Comparison of ENCODE assay signal across 27 cellular contexts in the genomic region with DNA sequence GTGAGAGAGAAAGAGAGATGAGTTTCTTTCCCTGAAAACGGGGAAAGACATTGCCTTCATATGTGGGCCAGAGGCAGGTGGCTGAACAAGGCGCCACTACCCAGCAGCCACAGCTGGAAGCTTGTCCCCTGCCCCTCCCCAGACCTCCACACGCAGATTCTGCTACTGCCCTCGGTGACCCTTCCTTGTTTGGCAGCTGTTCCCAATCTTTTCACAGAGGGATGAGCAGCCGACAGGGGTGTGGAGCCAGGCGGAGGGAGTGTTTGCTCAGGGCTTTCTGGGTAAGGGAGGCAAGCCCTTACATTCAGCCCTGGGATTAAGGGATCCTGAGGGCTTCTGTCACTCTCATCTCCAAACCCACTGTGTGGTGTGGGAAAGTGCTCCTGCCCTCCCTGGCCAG. TPM values are rescaled to one million over a fixed set of nuclear protein-coding genes. Genes with fewer than 3 reads are reported as not detected.
DNase-seq lines count a peak whose midpoint lies in the region; TF ChIP-seq lines count a peak whose summit lies in the region.
"Had no signal": no experiment of that assay in that cellular context is flagged by ENCODE, and none has a peak within 500 bp of the region (broad histone marks: within the 10 kb centered on the region; RNA-seq: fewer than 3 reads in every experiment).

No MANE protein-coding gene starts in this region.

- no peak overlapping the region for H3K4me3 Mint-ChIP-seq in mesothelial cell of epicardium
- no peak overlapping the region for H3K4me3 Mint-ChIP-seq in activated CD4-positive, alpha-beta T cell treated with anti-CD3 and anti-CD28 coated beads, Interleukin-2, amount 10 ng/mL, durations not matched to agents 7 days and 5 days
- H3K4me3 Mint-ChIP-seq: activated B cell treated with CpG ODN at 0.5 μM for 24 hours; activated T-cell treated with anti-CD3 and anti-CD28 coated beads, Interleukin-2, amount 50 U/mL, for 72 hours had no signal

- H3K4me1 Mint-ChIP-seq in mesothelial cell of epicardium = peaks cover 36% of the 10 kb centered on the region
- peaks cover 11% of the 10 kb centered on the region for H3K4me1 Mint-ChIP-seq in activated CD4-positive, alpha-beta T cell treated with anti-CD3 and anti-CD28 coated beads, Interleukin-2, amount 10 ng/mL, durations not matched to agents 7 days and 5 days
- H3K4me1 Mint-ChIP-seq: activated B cell treated with CpG ODN at 0.5 μM for 24 hours had no signal

- no peak for TF ChIP-seq CTCF in mesothelial cell of epicardium (IDR thresholded peaks at IDR 0.05; ENCODE audit: unreplicated experiment)

- no peaks in the 10 kb centered on the region for H3K9me3 Mint-ChIP-seq in mesothelial cell of epicardium
- H3K9me3 Mint-ChIP-seq in activated CD4-positive, alpha-beta T cell treated with anti-CD3 and anti-CD28 coated beads, Interleukin-2, amount 10 ng/mL, durations not matched to agents 7 days and 5 days = no peaks in the 10 kb centered on the region
- H3K9me3 Mint-ChIP-seq: activated B cell treated with CpG ODN at 0.5 μM for 24 hours; activated T-cell treated with anti-CD3 and anti-CD28 coated beads, Interleukin-2, amount 50 U/mL, for 72 hours had no signal

- DNase-seq in NCI-H2171 treated with DMSO at 0.1 percent for 48 hours (lab: John Stamatoyannopoulos, UW) = peak; percentile 29
- no peak for DNase-seq in NCI-H2171 (lab: John Stamatoyannopoulos, UW)
- peak; percentile 53 for DNase-seq in RPMI7951 (ENCODE audit: low read depth)
- no peak for DNase-seq in mesothelial cell of epicardium (ENCODE audit: low spot score in 2 of 2, unreplicated experiment in 2 of 2)
- no peak for DNase-seq in stimulated activated naive CD4-positive, alpha-beta T cell (lab: John Stamatoyannopoulos, UW)
- DNase-seq in cortex of kidney (lab: John Stamatoyannopoulos, UW) = no peak
- DNase-seq in activated CD4-positive, alpha-beta T cell treated with anti-CD3 and anti-CD28 coated beads, Interleukin-2, amount 10 ng/mL, durations not matched to agents 7 days and 5 days = no peak
- DNase-seq in stimulated activated naive CD4-positive, alpha-beta T cell treated with Interleukin-2 at 50 U/mL for 16 hours (lab: John Stamatoyannopoulos, UW) = no peak
- DNase-seq: activated B cell treated with CpG ODN at 0.5 μM for 24 hours; activated T-cell treated with anti-CD3 and anti-CD28 coated beads, Interleukin-2, amount 50 U/mL, for 72 hours; DND-41; effector CD4-positive, alpha-beta T cell; GF-D8; Kasumi-1; left ventricle myocardium inferior; mesenchymal stem cell; NCI-H187; NCI-H226; OCI-M1; psoas muscle; sigmoid colon; SK-N-SH; stimulated activated CD4-positive, alpha-beta T cell treated with anti-CD3 and anti-CD28 coated beads, Interleukin-4, amount 100 ng/mL, for 1 hour; transverse colon had no signal

- POLR2A ChIA-PET in activated CD4-positive, alpha-beta T cell treated with anti-CD3 and anti-CD28 coated beads, Interleukin-2, amount 10 ng/mL, durations not matched to agents 7 days and 5 days (lab: Charles Lee) = interaction anchor here (1.0 kb wide), 1 partner anchor 10 kb away, joined by 3 read pairs; no protein-coding TSS in a partner anchor

- peak overlapping the region; percentile 76 for H3K27ac Mint-ChIP-seq in mesothelial cell of epicardium
- H3K27ac Mint-ChIP-seq in activated CD4-positive, alpha-beta T cell treated with anti-CD3 and anti-CD28 coated beads, Interleukin-2, amount 10 ng/mL, durations not matched to agents 7 days and 5 days = no peak overlapping the region
- H3K27ac Mint-ChIP-seq: activated B cell treated with CpG ODN at 0.5 μM for 24 hours; activated T-cell treated with anti-CD3 and anti-CD28 coated beads, Interleukin-2, amount 50 U/mL, for 72 hours had no signal

- H3K27me3 Mint-ChIP-seq in mesothelial cell of epicardium (ENCODE audit: low read depth) = peaks cover 2% of the 10 kb centered on the region
- H3K27me3 Mint-ChIP-seq in activated CD4-positive, alpha-beta T cell treated with anti-CD3 and anti-CD28 coated beads, Interleukin-2, amount 10 ng/mL, durations not matched to agents 7 days and 5 days = no peaks in the 10 kb centered on the region

- no peaks in the 10 kb centered on the region for H3K36me3 Mint-ChIP-seq in mesothelial cell of epicardium
- no peaks in the 10 kb centered on the region for H3K36me3 Mint-ChIP-seq in activated CD4-positive, alpha-beta T cell treated with anti-CD3 and anti-CD28 coated beads, Interleukin-2, amount 10 ng/mL, durations not matched to agents 7 days and 5 days (ENCODE audit: low read depth)

- CTCF ChIA-PET in activated CD4-positive, alpha-beta T cell treated with anti-CD3 and anti-CD28 coated beads, Interleukin-2, amount 10 ng/mL, durations not matched to agents 7 days and 5 days (lab: Charles Lee) = interaction anchor here (1.1 kb wide), 1 partner anchor 11 kb away, joined by 3 read pairs; no protein-coding TSS in a partner anchor

RNA-seq across cellular contexts. Expression of a gene that starts 4.5 kb away (rescaled TPM):
- total RNA-seq in RPMI7951 (2014; rRNA removed; shearing (Covaris generic)) = not detected in 2 replicates
- total RNA-seq in mesothelial cell of epicardium = 1.00 to 1.4 TPM (median 1.3 TPM) in 3 replicates
- total RNA-seq in activated CD4-positive, alpha-beta T cell treated with anti-CD3 and anti-CD28 coated beads, Interleukin-2, amount 10 ng/mL, durations not matched to agents 7 days and 5 days = not detected
- total RNA-seq: A172; activated B cell treated with CpG ODN at 0.5 μM for 24 hours; ascending aorta; left ventricle myocardium inferior; sigmoid colon; T-helper 1 cell treated with Interleukin-12 subunit alpha and Interleukin-12 subunit beta and Interleukin-4 antibody, amounts not matched to agents 30 ng/mL and 1 ng/mL, for 36 hours; transverse colon had no signal

RNA-seq across cellular contexts. Expression of a gene that starts 15.7 kb away (rescaled TPM):
- 3.3 and 4.8 TPM in 2 replicates for total RNA-seq in RPMI7951 (2014; rRNA removed; shearing (Covaris generic))
- total RNA-seq in mesothelial cell of epicardium = not detected in 3 replicates
- total RNA-seq in activated CD4-positive, alpha-beta T cell treated with anti-CD3 and anti-CD28 coated beads, Interleukin-2, amount 10 ng/mL, durations not matched to agents 7 days and 5 days = not detected
- total RNA-seq: activated B cell treated with CpG ODN at 0.5 μM for 24 hours; ascending aorta; left ventricle myocardium inferior; psoas muscle; sigmoid colon; T-helper 1 cell treated with Interleukin-12 subunit alpha and Interleukin-12 subunit beta and Interleukin-4 antibody, amounts not matched to agents 30 ng/mL and 1 ng/mL, for 36 hours; transverse colon had no signal

RNA-seq across cellular contexts. Expression of a gene that starts 22.5 kb away (rescaled TPM):
- total RNA-seq in RPMI7951 (2014; rRNA removed; shearing (Covaris generic)) = 0.12 TPM in 1 of 2 replicates, not detected in the other
- total RNA-seq in mesothelial cell of epicardium = 0.50 to 0.78 TPM (median 0.75 TPM) in 3 replicates
- total RNA-seq in activated CD4-positive, alpha-beta T cell treated with anti-CD3 and anti-CD28 coated beads, Interleukin-2, amount 10 ng/mL, durations not matched to agents 7 days and 5 days = not detected
- total RNA-seq: A172; activated B cell treated with CpG ODN at 0.5 μM for 24 hours; activated T-cell treated with anti-CD3 and anti-CD28 coated beads, Interleukin-2, amount 50 U/mL, for 72 hours; ascending aorta; left ventricle myocardium inferior; psoas muscle; sigmoid colon; T-helper 1 cell treated with Interleukin-12 subunit alpha and Interleukin-12 subunit beta and Interleukin-4 antibody, amounts not matched to agents 30 ng/mL and 1 ng/mL, for 36 hours; transverse colon had no signal

RNA-seq across cellular contexts. Expression of a gene that starts 30.4 kb away (rescaled TPM):
- total RNA-seq in RPMI7951 (2014; rRNA removed; shearing (Covaris generic)) = 0.20 and 0.36 TPM in 2 replicates
- not detected in 3 replicates for total RNA-seq in mesothelial cell of epicardium
- total RNA-seq in activated CD4-positive, alpha-beta T cell treated with anti-CD3 and anti-CD28 coated beads, Interleukin-2, amount 10 ng/mL, durations not matched to agents 7 days and 5 days = not detected
- total RNA-seq: A172; activated B cell treated with CpG ODN at 0.5 μM for 24 hours; activated T-cell treated with anti-CD3 and anti-CD28 coated beads, Interleukin-2, amount 50 U/mL, for 72 hours; ascending aorta; left ventricle myocardium inferior; psoas muscle; sigmoid colon; T-helper 1 cell treated with Interleukin-12 subunit alpha and Interleukin-12 subunit beta and Interleukin-4 antibody, amounts not matched to agents 30 ng/mL and 1 ng/mL, for 36 hours; transverse colon had no signal

RNA-seq across cellular contexts. Expression of a gene that starts 41.2 kb away (rescaled TPM):
- total RNA-seq in RPMI7951 (2014; rRNA removed; shearing (Covaris generic)) = not detected in 2 replicates
- total RNA-seq in mesothelial cell of epicardium = not detected in 3 replicates
- not detected for total RNA-seq in activated CD4-positive, alpha-beta T cell treated with anti-CD3 and anti-CD28 coated beads, Interleukin-2, amount 10 ng/mL, durations not matched to agents 7 days and 5 days
- total RNA-seq: A172; activated B cell treated with CpG ODN at 0.5 μM for 24 hours; activated T-cell treated with anti-CD3 and anti-CD28 coated beads, Interleukin-2, amount 50 U/mL, for 72 hours; ascending aorta; left ventricle myocardium inferior; psoas muscle; sigmoid colon; T-helper 1 cell treated with Interleukin-12 subunit alpha and Interleukin-12 subunit beta and Interleukin-4 antibody, amounts not matched to agents 30 ng/mL and 1 ng/mL, for 36 hours; transverse colon had no signal

Comparison
In these comparisons a context has a peak if more than half of its experiments do, and no peak if none do; other contexts are left out.
1. DNase-seq: peak in NCI-H2171 treated with DMSO at 0.1 percent for 48 hours (single experiment) and RPMI7951 (single experiment); none in NCI-H2171 (single experiment), mesothelial cell of epicardium (0 of 2), stimulated activated naive CD4-positive, alpha-beta T cell (0 of 6), cortex of kidney (single experiment), activated CD4-positive, alpha-beta T cell treated with anti-CD3 and anti-CD28 coated beads, Interleukin-2, amount 10 ng/mL, durations not matched to agents 7 days and 5 days (single experiment) and stimulated activated naive CD4-positive, alpha-beta T cell treated with Interleukin-2 at 50 U/mL for 16 hours (single experiment).